ENCODE assay signal across 22 cellular contexts in genomic region chr2:170922683-170923494, GRCh38. TPM values are rescaled to one million over a fixed set of nuclear protein-coding genes. Genes with fewer than 3 reads are reported as not detected.
DNase-seq lines count a peak whose midpoint lies in the region; ATAC-seq and TF ChIP-seq lines count a peak whose summit lies in the region.
"Had no signal": no experiment of that assay in that cellular context is flagged by ENCODE, and none has a peak within 500 bp of the region (broad histone marks: within the 10 kb centered on the region; RNA-seq: fewer than 3 reads in every experiment).

No MANE protein-coding gene starts in this region.

- no peak overlapping the region for H2BK12ac ChIP-seq in neuronal stem cell (ENCODE audit: low read length)

- no peak overlapping the region for H3K23ac ChIP-seq in neuronal stem cell (ENCODE audit: low read depth, low read length, poor library complexity)

- DNase-seq in CD1c-positive myeloid dendritic cell (ENCODE audit: extremely low spot score): peak; percentile 11
- DNase-seq in Kasumi-1 (lab: John Stamatoyannopoulos, UW): peak; percentile 22 to 41
- no peak for DNase-seq in neuronal stem cell (ENCODE audit: low spot score)
- no peak for DNase-seq in H4 (ENCODE audit: low spot score)
- DNase-seq in psoas muscle: no peak
- DNase-seq: activated CD4-positive, alpha-beta T cell treated with anti-CD3 and anti-CD28 coated beads for 1 hour; activated CD8-positive, alpha-beta T cell treated with anti-CD3 and anti-CD28 coated beads for 36 hours; anterior cingulate cortex; effector memory CD4-positive, alpha-beta T cell; glutamatergic neuron; midbrain; NCI-H1092 treated with DMSO at 0.1 percent for 48 hours; NCI-H2081 treated with DMSO at 0.1 percent for 48 hours; NCI-H526; retina; small intestine; stimulated activated CD4-positive, alpha-beta T cell treated with anti-CD3 and anti-CD28 coated beads, Interleukin-2, amount 100 ng/mL, for 24 hours; T-helper 1 cell had no signal

- no peak overlapping the region for H4K8ac ChIP-seq in neuronal stem cell (ENCODE audit: low read depth, low read length)

- peak overlapping the region; percentile 54 for H2AK5ac ChIP-seq in neuronal stem cell (ENCODE audit: low read depth, low read length)

- no peak overlapping the region for H2BK15ac ChIP-seq in neuronal stem cell (ENCODE audit: low read length)

- no peak overlapping the region for H3K18ac ChIP-seq in neuronal stem cell (ENCODE audit: low read length)

- no peak overlapping the region for H2BK5ac ChIP-seq in neuronal stem cell (ENCODE audit: low read length)

- H4K20me1 ChIP-seq in OCI-LY3 (ENCODE audit: insufficient read depth, low read length): no peaks in the 10 kb centered on the region

- ATAC-seq in psoas muscle (no peak), HG03378 (IDR thresholded peaks at IDR 0.05; ENCODE audit: unreplicated experiment) (no peak)
- ATAC-seq: activated CD8-positive, alpha-beta T cell treated with anti-CD3 and anti-CD28 coated beads for 36 hours; natural killer cell treated with Interleukin-12 subunit alpha and Interleukin-12 subunit beta and Interleukin-15 and Interleukin-18, amount 100 ng/mL, for 72 hours had no signal

- H3K14ac ChIP-seq in neuronal stem cell (ENCODE audit: low read length): no peak overlapping the region

- H3K79me2 ChIP-seq in OCI-LY3 (ENCODE audit: low read length): no peaks in the 10 kb centered on the region

- no peak overlapping the region for H3K4ac ChIP-seq in neuronal stem cell (ENCODE audit: low read length)

- H2BK120ac ChIP-seq in neuronal stem cell (ENCODE audit: low read depth, low read length): no peak overlapping the region

- TF ChIP-seq CTCF in OCI-LY3 (IDR thresholded peaks at IDR 0.05; ENCODE audit: low read depth, low read length): no peak
- TF ChIP-seq CTCF in psoas muscle (IDR thresholded peaks at IDR 0.05): no peak

- WGBS in neuronal stem cell (ENCODE audit: extremely low coverage in 2 of 2, insufficient read length in 2 of 2, insufficient replicate concordance in 1 of 2), 2 donors: no CpG with 5 or more reads among the region's 8 CpGs
- 88 to 91% (median 90%) methylated on average over 8 of the region's 8 CpGs for WGBS in psoas muscle, 3 donors

- H3K27ac ChIP-seq in OCI-LY3 (ENCODE audit: low read length) (peak overlapping the region; percentile 58), neuronal stem cell (replicated peaks; ENCODE audit: low read length) (no peak overlapping the region), psoas muscle (no peak overlapping the region)
- H3K27ac ChIP-seq: coronary artery had no signal

- H3K9me3 ChIP-seq in OCI-LY3 (ENCODE audit: insufficient read depth, low read length): peaks cover 30% of the 10 kb centered on the region
- peaks cover 5 to 29% of the 10 kb centered on the region in 2 donors for H3K9me3 ChIP-seq in neuronal stem cell (replicated peaks in 1 of 2; ENCODE audit: control insufficient read depth in 2 of 2, insufficient read depth in 1 of 2, low read depth in 1 of 2, low read length in 2 of 2)
- peaks cover 4% of the 10 kb centered on the region for H3K9me3 ChIP-seq in psoas muscle

- H4K91ac ChIP-seq in neuronal stem cell (ENCODE audit: low read depth, low read length, poor library complexity): no peak overlapping the region

- H3K4me1 ChIP-seq in OCI-LY3 (ENCODE audit: low read length): peaks cover 14% of the 10 kb centered on the region
- no peaks in the 10 kb centered on the region for H3K4me1 ChIP-seq in neuronal stem cell (ENCODE audit: control insufficient read depth in 2 of 2, insufficient read depth in 1 of 2, low read depth in 1 of 2, low read length in 2 of 2)
- H3K4me1 ChIP-seq in psoas muscle: no peaks in the 10 kb centered on the region

- H3K36me3 ChIP-seq in OCI-LY3 (replicated peaks; ENCODE audit: low read depth, low read length): peaks cover 29% of the 10 kb centered on the region
- H3K36me3 ChIP-seq in neuronal stem cell (replicated peaks in 1 of 2; ENCODE audit: control insufficient read depth in 2 of 2, insufficient read depth in 2 of 2, low read length in 2 of 2): no peaks in the 10 kb centered on the region
- no peaks in the 10 kb centered on the region for H3K36me3 ChIP-seq in psoas muscle (ENCODE audit: insufficient read depth in 1 of 2, low read depth in 1 of 2)

- no peak overlapping the region for H2AFZ ChIP-seq in OCI-LY3 (ENCODE audit: low read depth, low read length)
- H2AFZ ChIP-seq in neuronal stem cell (ENCODE audit: low read length): no peak overlapping the region

- H3K79me1 ChIP-seq in neuronal stem cell (ENCODE audit: low read depth, low read length): no peaks in the 10 kb centered on the region

- H3K9ac ChIP-seq in OCI-LY3 (ENCODE audit: low read length) (no peak overlapping the region), neuronal stem cell (ENCODE audit: low read depth, low read length, poor library complexity) (no peak overlapping the region)

- H3K4me3 ChIP-seq in OCI-LY3 (ENCODE audit: low read length) (no peak overlapping the region), neuronal stem cell (ENCODE audit: low read length in 2 of 2) (no peak overlapping the region), psoas muscle (no peak overlapping the region)
- H3K4me3 ChIP-seq: coronary artery had no signal

- H3K4me2 ChIP-seq in OCI-LY3 (ENCODE audit: low read length) (peak overlapping the region; percentile 35; the same call in 1 of the 2 replicates), neuronal stem cell (ENCODE audit: insufficient read depth, low read length, poor library complexity, severe bottlenecking) (no peak overlapping the region)

- intact Hi-C loops in psoas muscle (cut with DNase I): no loop called here

- H3K27me3 ChIP-seq in OCI-LY3 (ENCODE audit: low read depth, low read length) (no peaks in the 10 kb centered on the region), neuronal stem cell (ENCODE audit: control insufficient read depth in 3 of 3, insufficient read depth in 3 of 3, low read depth in 1 of 3, low read length in 3 of 3) (no peaks in the 10 kb centered on the region), psoas muscle (ENCODE audit: insufficient read depth in 3 of 3, low read length in 2 of 3) (no peaks in the 10 kb centered on the region)

RNA-seq across cellular contexts. Expression of gene GORASP2, which starts 6.2 kb away (rescaled TPM):
- 92.1 TPM for polyA plus RNA-seq in neuronal stem cell (2013, experiment 1 of 2)
- polyA plus RNA-seq in neuronal stem cell (2013, experiment 2 of 2): 89.3 TPM
- 29.8 and 42.3 TPM in 2 replicates for total RNA-seq in H4 (2014; rRNA removed; shearing (Covaris generic))
- total RNA-seq in psoas muscle: 10 to 100 TPM; 46.6 to 64.4 (median 53.2) TPM
- 10 to 100 TPM; 37.8 to 76.9 (median 48.2) TPM for polyA plus RNA-seq in psoas muscle

Comparison
In these comparisons a context has a peak if more than half of its experiments do, and no peak if none do; other contexts are left out.
1. DNase-seq: peak in CD1c-positive myeloid dendritic cell (single experiment) and Kasumi-1 (2 of 2); none in neuronal stem cell (single experiment), H4 (single experiment) and psoas muscle (0 of 2).